Comparison of ENCODE assay signal across 8 cellular contexts in genomic region chr12:89257355-89257754, GRCh38.
"Had no signal": no experiment of that assay in that cellular context is flagged by ENCODE, and none has a peak within 500 bp of the region (broad histone marks: within the 10 kb centered on the region; RNA-seq: fewer than 3 reads in every experiment).

No MANE protein-coding gene starts in this region.

- H3K27ac Mint-ChIP-seq: GM23338, H9 had no signal

- H2AFZ ChIP-seq: GM23338 had no signal

- H3K4me3 ChIP-seq: GM23338 had no signal

- DNase-seq: H9, HCEC 1CT, IMR-90, KBM-7 had no signal

- FAIRE-seq: H1, H54, HTR-8/SVneo had no signal

- H3K4me2 ChIP-seq: GM23338 had no signal

- ATAC-seq: GM23338 had no signal
